17 cellular contexts compared by ENCODE assay signal in the genomic region with DNA sequence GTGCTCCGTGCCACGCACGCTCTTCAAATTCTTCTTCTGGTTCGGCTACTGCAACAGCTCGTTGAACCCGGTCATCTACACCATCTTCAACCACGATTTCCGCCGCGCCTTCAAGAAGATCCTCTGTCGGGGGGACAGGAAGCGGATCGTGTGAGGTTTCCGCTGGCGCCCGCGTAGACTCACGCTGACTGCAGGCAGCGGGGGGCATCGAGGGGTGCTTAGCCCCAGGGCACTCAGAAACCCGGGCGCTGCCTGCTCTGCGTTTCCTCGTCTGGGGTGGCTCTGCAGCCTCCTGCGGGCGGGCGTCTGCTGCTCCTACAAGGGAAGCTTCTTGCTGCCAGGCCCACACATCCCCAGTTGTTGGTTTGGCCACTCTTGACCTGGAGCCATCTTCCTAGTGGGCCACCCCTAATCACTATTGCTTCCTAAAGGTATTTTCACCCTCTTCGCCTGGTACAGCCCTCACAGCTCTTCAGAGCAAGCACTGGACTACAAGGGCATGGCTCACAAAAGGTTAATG. TPM values are rescaled to one million over a fixed set of nuclear protein-coding genes. Genes with fewer than 3 reads are reported as not detected.
A peak's percentile ranks its signal among the peaks of the same experiment; 100 is the strongest.
DNase-seq lines count a peak whose midpoint lies in the region; ATAC-seq, FAIRE-seq and TF ChIP-seq lines count a peak whose summit lies in the region.
"Had no signal": no experiment of that assay in that cellular context is flagged by ENCODE, and none has a peak within 500 bp of the region (broad histone marks: within the 10 kb centered on the region; RNA-seq: fewer than 3 reads in every experiment).

No MANE protein-coding gene starts in this region.

- H3K9me3 Mint-ChIP-seq in activated naive CD4-positive, alpha-beta T cell treated with anti-CD3 and anti-CD28 coated beads for 36 hours: peaks cover 2% of the 10 kb centered on the region
- peaks cover 0 to 10% (median 5%) of the 10 kb centered on the region in 7 donors for H3K9me3 Mint-ChIP-seq in naive B cell
- H3K9me3 Mint-ChIP-seq: activated CD4-positive, alpha-beta memory T cell treated with anti-CD3 and anti-CD28 coated beads for 36 hours; activated naive CD4-positive, alpha-beta T cell treated with anti-CD3 and anti-CD28 coated beads, Interleukin-2, amount 10 ng/mL, durations not matched to agents 7 days and 5 days had no signal

- H3K4me2 ChIP-seq in PC-9: no peak overlapping the region

- H3K4me1 ChIP-seq in adipocyte (ENCODE audit: control insufficient read depth, insufficient read depth, low read length) (peaks cover 22% of the 10 kb centered on the region), stomach (peaks cover 31 to 39% (median 32%) of the 10 kb centered on the region in 4 donors), PC-9 (replicated peaks; ENCODE audit: insufficient read depth) (no peaks in the 10 kb centered on the region)

- intact Hi-C loops in activated naive CD4-positive, alpha-beta T cell treated with anti-CD3 and anti-CD28 coated beads for 36 hours (cut with micrococcal nuclease): loop anchor here (5.0 to 10.0 kb wide), 4 partner anchors 188 to 772 kb away; no protein-coding TSS in a partner anchor
- intact Hi-C loops in stomach (cut with DNase I; ENCODE audit: low total_unique reads) (loop anchor here (10.0 kb wide), 2 partner anchors 126 to 286 kb away; no protein-coding TSS in a partner anchor), PC-9 (cut with micrococcal nuclease; ENCODE audit: unreplicated experiment) (no loop called here)

- H3K27me3 ChIP-seq in adipocyte (replicated peaks; ENCODE audit: control insufficient read depth, insufficient read depth, low read length): peaks cover 3% of the 10 kb centered on the region
- peaks cover 12 to 71% (median 53%) of the 10 kb centered on the region in 3 donors for H3K27me3 ChIP-seq in stomach
- H3K27me3 ChIP-seq in PC-9 (ENCODE audit: insufficient read depth, low read depth): 0 out of 2 replicates have a peak, but pooled peaks cover 3% of the 10 kb centered on the region

- H3K27ac ChIP-seq in stomach (no peak overlapping the region), PC-9 (no peak overlapping the region)

- no peak for TF ChIP-seq POLR2A in stomach (IDR thresholded peaks at IDR 0.05)

- H3K36me3 ChIP-seq in adipocyte (ENCODE audit: control insufficient read depth, insufficient read depth, low read length, severe bottlenecking) (peaks cover 5% of the 10 kb centered on the region), stomach (no peaks in the 10 kb centered on the region), PC-9 (ENCODE audit: low read depth) (no peaks in the 10 kb centered on the region)

- no peak for FAIRE-seq in HTR-8/SVneo (lab: Jason Lieb, UNC)

- CTCF ChIA-PET in activated naive CD4-positive, alpha-beta T cell treated with anti-CD3 and anti-CD28 coated beads for 36 hours (lab: Charles Lee): interaction anchor here (1.0 kb wide), 1 partner anchor 333 kb away, joined by 3 read pairs; no protein-coding TSS in a partner anchor
- CTCF ChIA-PET in PC-9 (lab: Charles Lee): no interaction called here

- POLR2A ChIA-PET in PC-9 (lab: Charles Lee; ENCODE audit: unreplicated experiment): no interaction called here

- H3K9ac ChIP-seq in adipocyte (ENCODE audit: low read length): no peak overlapping the region

- H4K20me1 ChIP-seq in PC-9 (ENCODE audit: insufficient read depth): no peaks in the 10 kb centered on the region

- no peak for TF ChIP-seq EP300 in stomach (IDR thresholded peaks at IDR 0.05)

- H3K4me3 Mint-ChIP-seq in activated naive CD4-positive, alpha-beta T cell treated with anti-CD3 and anti-CD28 coated beads for 36 hours: peak overlapping the region; percentile 47
- H3K4me3 Mint-ChIP-seq in naive B cell: peak overlapping the region in 7 of 8 donors; percentile 48 to 79 (median 71)
- H3K4me3 Mint-ChIP-seq: activated CD4-positive, alpha-beta memory T cell treated with anti-CD3 and anti-CD28 coated beads for 36 hours; activated naive CD4-positive, alpha-beta T cell treated with anti-CD3 and anti-CD28 coated beads, Interleukin-2, amount 10 ng/mL, durations not matched to agents 7 days and 5 days had no signal

- ATAC-seq in naive B cell (ENCODE audit: low read depth in 2 of 2): no peak
- ATAC-seq: HCT116, left colon had no signal

- TF ChIP-seq CTCF in stomach (IDR thresholded peaks at IDR 0.05) (no peak), PC-9 (conservative IDR thresholded peaks at IDR 0.05) (no peak)

- H2AFZ ChIP-seq in PC-9: no peak overlapping the region

- BruUV-seq in PC-9 (replicated peaks; lab: Mats Ljungman, UMichigan): no TSS peak

- no peaks in the 10 kb centered on the region for H3K9me2 ChIP-seq in PC-9 (ENCODE audit: insufficient read depth)

- 64 to 73% (median 69%) methylated on average over 25 to 28 of the region's 28 CpGs for WGBS in stomach, 5 donors

- H3K36me3 Mint-ChIP-seq in activated naive CD4-positive, alpha-beta T cell treated with anti-CD3 and anti-CD28 coated beads for 36 hours (ENCODE audit: low read depth): no peaks in the 10 kb centered on the region
- H3K36me3 Mint-ChIP-seq in naive B cell: peaks cover 0 to 13% of the 10 kb centered on the region in 2 donors
- H3K36me3 Mint-ChIP-seq: activated naive CD4-positive, alpha-beta T cell treated with anti-CD3 and anti-CD28 coated beads, Interleukin-2, amount 10 ng/mL, durations not matched to agents 7 days and 5 days had no signal

- H3K79me2 ChIP-seq in PC-9 (ENCODE audit: low read depth): no peaks in the 10 kb centered on the region

- peaks cover 39% of the 10 kb centered on the region for H3K27me3 Mint-ChIP-seq in activated naive CD4-positive, alpha-beta T cell treated with anti-CD3 and anti-CD28 coated beads for 36 hours (ENCODE audit: low read depth)
- peaks cover 55 to 77% (median 59%) of the 10 kb centered on the region in 3 donors for H3K27me3 Mint-ChIP-seq in naive B cell

- H3K4me3 ChIP-seq in adipocyte (ENCODE audit: low read length) (peak overlapping the region; percentile 85), stomach (peak overlapping the region in 3 of 4 donors; percentile 1 to 59 (median 9)), PC-9 (no peak overlapping the region)

- no peaks in the 10 kb centered on the region for H3F3A ChIP-seq in PC-9 (ENCODE audit: insufficient read depth, low read depth)

- H3K27ac Mint-ChIP-seq in activated naive CD4-positive, alpha-beta T cell treated with anti-CD3 and anti-CD28 coated beads for 36 hours: no peak overlapping the region
- H3K27ac Mint-ChIP-seq in naive B cell: peak overlapping the region in 3 of 6 donors; percentile 27 to 86 (median 69)
- H3K27ac Mint-ChIP-seq: activated CD4-positive, alpha-beta memory T cell treated with anti-CD3 and anti-CD28 coated beads for 36 hours; activated naive CD4-positive, alpha-beta T cell treated with anti-CD3 and anti-CD28 coated beads, Interleukin-2, amount 10 ng/mL, durations not matched to agents 7 days and 5 days had no signal

- H3K9me3 ChIP-seq in adipocyte (ENCODE audit: control insufficient read depth, low read length) (no peaks in the 10 kb centered on the region), stomach (no peaks in the 10 kb centered on the region), PC-9 (ENCODE audit: insufficient read depth, low read depth) (no peaks in the 10 kb centered on the region)

- DNase-seq in activated naive CD4-positive, alpha-beta T cell treated with anti-CD3 and anti-CD28 coated beads for 36 hours: no peak
- DNase-seq in activated naive CD4-positive, alpha-beta T cell treated with Interleukin-2 at 50 U/mL for 16 hours: no peak
- DNase-seq in adipocyte (ENCODE audit: low read depth) (no peak), naive B cell (no peak), stomach (no peak), HTR-8/SVneo (ENCODE audit: insufficient read length, low spot score) (no peak), 8988T (no peak), PC-9 (no peak)
- DNase-seq: activated CD4-positive, alpha-beta memory T cell treated with anti-CD3 and anti-CD28 coated beads for 36 hours; activated naive CD4-positive, alpha-beta T cell treated with anti-CD3 and anti-CD28 coated beads, Interleukin-2, amount 10 ng/mL, durations not matched to agents 7 days and 5 days; DMS153; erythroblast; left colon; NCI-H2029 treated with DMSO at 0.1 percent for 48 hours; T1000 had no signal

- H3K4me1 Mint-ChIP-seq in activated naive CD4-positive, alpha-beta T cell treated with anti-CD3 and anti-CD28 coated beads for 36 hours (ENCODE audit: low read depth): peaks cover 11% of the 10 kb centered on the region
- peaks cover 4 to 22% (median 20%) of the 10 kb centered on the region in 3 donors for H3K4me1 Mint-ChIP-seq in naive B cell

RNA-seq across cellular contexts. Expression of gene ADRA2A, which starts 2.5 kb away (rescaled TPM):
- not detected for total RNA-seq in activated naive CD4-positive, alpha-beta T cell treated with anti-CD3 and anti-CD28 coated beads for 36 hours
- polyA plus RNA-seq in naive B cell (ENCODE audit: low read depth in 6 of 6) (not detected), stomach (under 1 TPM; 0.25 to 0.65 (median 0.31) TPM)
- total RNA-seq in stomach (1 to 10 TPM in 2 of 5 donors, under 1 TPM in 2, not detected in 1; 0.58 to 4.9 (median 1.2) TPM), PC-9 (2021) (not detected in 2 replicates)
- total RNA-seq: activated CD4-positive, alpha-beta memory T cell treated with anti-CD3 and anti-CD28 coated beads for 36 hours had no signal
- polyA plus RNA-seq: AG04450 had no signal
